Comparison of ENCODE assay signal across 24 cellular contexts in the genomic region with DNA sequence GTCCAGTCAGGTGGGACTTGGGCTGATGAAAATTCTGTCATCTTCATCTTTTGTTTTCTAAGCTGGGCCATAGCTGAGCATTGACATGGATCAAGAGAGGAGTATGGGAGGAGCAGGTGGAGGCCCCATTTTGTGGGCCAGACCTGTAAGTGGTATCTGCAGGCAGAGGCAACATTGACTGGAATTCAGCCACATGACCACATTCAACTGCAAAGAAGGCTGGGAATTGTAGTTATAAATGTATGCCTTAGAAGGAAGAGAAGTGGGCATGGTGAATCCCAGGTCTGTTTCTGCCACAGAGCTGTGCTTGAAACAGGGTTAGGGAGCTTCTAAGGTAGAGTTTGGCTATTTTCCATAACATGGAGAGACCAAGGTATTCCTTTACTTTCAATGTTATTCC. TPM values are rescaled to one million over a fixed set of nuclear protein-coding genes. Genes with fewer than 3 reads are reported as not detected.
"Had no signal": no experiment of that assay in that cellular context is flagged by ENCODE, and none has a peak within 500 bp of the region (broad histone marks: within the 10 kb centered on the region; RNA-seq: fewer than 3 reads in every experiment).

No MANE protein-coding gene starts in this region.

- DNase-seq: colonic mucosa; dermis blood vessel endothelial cell; effector memory CD4-positive, alpha-beta T cell; foreskin keratinocyte; heart right ventricle; left colon; left ventricle myocardium superior; natural killer cell; right lobe of liver; small intestine; stimulated activated CD4-positive, alpha-beta T cell treated with anti-CD3 and anti-CD28 coated beads, Interleukin-15, amount 100 ng/mL, for 24 hours; stimulated activated CD4-positive, alpha-beta T cell treated with anti-CD3 and anti-CD28 coated beads, Interleukin-2, amount 100 ng/mL, for 48 hours; stimulated activated naive B cell treated with anti-CD40 and anti-IgM and Interleukin-4, amounts not matched to agents 10 μg/mL and 1 μg/mL and 100 μg/mL, for 72 hours; trophoblast cell had no signal

- H3K36me3 ChIP-seq: colonic mucosa, esophagus muscularis mucosa, gastroesophageal sphincter, heart right ventricle, right lobe of liver, vagina had no signal

- H3K9me3 ChIP-seq: colonic mucosa, esophagus muscularis mucosa, gastroesophageal sphincter, heart right ventricle, right lobe of liver, vagina had no signal

- H3K79me2 ChIP-seq: parathyroid adenoma had no signal

- H3K4me3 ChIP-seq: colonic mucosa, esophagus muscularis mucosa, gastroesophageal sphincter, heart right ventricle, lung, right lobe of liver, vagina had no signal

- H3K27me3 ChIP-seq: colonic mucosa, esophagus muscularis mucosa, gastroesophageal sphincter, heart right ventricle, right lobe of liver, vagina had no signal

- ATAC-seq: foreskin keratinocyte; gastroesophageal sphincter; left colon; left ventricle myocardium superior; natural killer cell; right lobe of liver; stimulated activated naive B cell treated with anti-CD40 and anti-IgM and Interleukin-4, amounts not matched to agents 10 μg/mL and 1 μg/mL and 100 μg/mL, for 72 hours had no signal

- H2AFZ ChIP-seq: parathyroid adenoma had no signal

- FAIRE-seq: endothelial cell of umbilical vein, islet of Langerhans, small intestine had no signal

- H3K9ac ChIP-seq: parathyroid adenoma had no signal

- H3K27ac ChIP-seq: colonic mucosa, esophagus muscularis mucosa, foreskin keratinocyte, gastroesophageal sphincter, parathyroid adenoma, right lobe of liver, vagina had no signal

RNA-seq across cellular contexts. Expression of a gene that starts 11.4 kb away (rescaled TPM):
- total RNA-seq: endothelial cell of umbilical vein, epithelial cell of proximal tubule, kidney epithelial cell, mononuclear cell, natural killer cell had no signal
